Comparison of ENCODE assay signal across 8 cellular contexts in the genomic region with DNA sequence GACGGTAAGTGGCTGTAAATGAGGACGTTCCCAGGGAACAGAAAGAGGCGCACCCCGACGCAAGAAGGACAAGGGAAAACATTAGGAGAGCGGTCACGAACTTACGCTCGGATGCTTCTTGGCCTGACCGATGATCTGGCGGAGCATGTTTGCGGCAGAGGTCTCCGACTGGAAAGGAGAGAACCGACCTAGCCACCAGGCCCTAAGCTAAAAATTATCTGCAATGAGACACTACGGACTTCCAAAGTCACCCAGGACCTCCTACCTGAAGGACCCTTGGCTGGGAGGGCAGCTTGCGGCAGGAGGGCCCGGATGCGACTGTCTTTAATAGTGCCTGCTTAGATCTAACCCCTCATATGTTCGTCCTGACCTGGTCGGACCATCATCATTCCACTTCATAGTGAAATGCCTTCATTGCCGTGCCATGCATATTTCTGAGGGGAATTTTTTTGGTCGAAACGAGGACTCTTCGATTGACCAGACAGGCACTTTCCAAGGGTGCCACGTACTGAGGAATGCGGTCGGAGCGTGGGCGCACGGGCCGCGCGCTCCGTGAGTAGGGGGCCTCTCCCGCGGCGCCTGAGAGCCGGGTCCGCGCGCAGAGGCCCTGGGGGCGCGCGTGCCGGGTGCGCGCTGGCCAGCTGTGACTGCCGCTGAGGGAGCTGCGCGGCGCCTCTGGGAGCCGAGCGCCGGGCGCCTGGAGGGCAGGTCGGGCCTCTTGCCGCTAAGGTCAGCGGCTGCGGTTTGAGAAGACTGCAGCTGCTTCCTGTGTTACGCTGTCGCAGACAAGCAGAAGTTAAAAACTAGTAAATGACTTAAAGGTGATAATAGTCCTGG. TPM values are rescaled to one million over a fixed set of nuclear protein-coding genes. Genes with fewer than 3 reads are reported as not detected.
DNase-seq lines count a peak whose midpoint lies in the region; ATAC-seq and TF ChIP-seq lines count a peak whose summit lies in the region.

No MANE protein-coding gene starts in this region.

- POLR2A ChIA-PET in A673 (lab: Charles Lee; ENCODE audit: low non-redundant PET) (no interaction called here), MCF 10A (lab: Yijun Ruan, JAX) (interaction anchor here (0.6 to 6.9 kb wide), 26 partner anchors 8 to 1271 kb away, joined by 3 to 119 read pairs (median 4); a partner anchor contains a TSS)

- peaks cover 3% of the 10 kb centered on the region for H3K4me1 Mint-ChIP-seq in MCF 10A (ENCODE audit: insufficient read depth, unreplicated experiment)

- intact Hi-C loops in A673 (cut with micrococcal nuclease; ENCODE audit: unreplicated experiment): loop anchor here (2.0 to 10.0 kb wide), 3 partner anchors 33 to 405 kb away; a partner anchor contains a TSS
- intact Hi-C loops in MCF 10A (cut with micrococcal nuclease): loop anchor here (1.0 to 5.0 kb wide), 3 partner anchors 33 to 405 kb away; a partner anchor contains a TSS

- peak overlapping the region; percentile 96 for H3K27ac ChIP-seq in A673 (ENCODE audit: low read depth, low read length, poor library complexity, severe bottlenecking)

- H3K27me3 Mint-ChIP-seq in MCF 10A (ENCODE audit: insufficient read depth, unreplicated experiment): no peaks in the 10 kb centered on the region

- TF ChIP-seq CTCF in A673 (conservative IDR thresholded peaks at IDR 0.05; ENCODE audit: low read depth, low read length) (no peak), MCF 10A (IDR thresholded peaks at IDR 0.05; ENCODE audit: unreplicated experiment) (no peak)

- BruUV-seq in A673 (replicated peaks; lab: Mats Ljungman, UMichigan): no TSS peak
- no TSS peak for BruUV-seq in MCF 10A (replicated peaks; lab: Mats Ljungman, UMichigan)

- peak; percentile 87 for ATAC-seq in GM18861 (IDR thresholded peaks at IDR 0.05; ENCODE audit: unreplicated experiment)
- peak; percentile 79 for ATAC-seq in HG03066 (IDR thresholded peaks at IDR 0.05; ENCODE audit: low read depth, unreplicated experiment)

- H3K4me1 ChIP-seq in A673 (ENCODE audit: insufficient read depth, low read length, poor library complexity, severe bottlenecking) (peaks cover 20% of the 10 kb centered on the region), skeletal muscle satellite cell (ENCODE audit: control insufficient read depth, insufficient read depth, low read length) (peaks cover 19% of the 10 kb centered on the region)

- H3K9me3 Mint-ChIP-seq in MCF 10A (ENCODE audit: unreplicated experiment): no peaks in the 10 kb centered on the region

- H3K4me2 ChIP-seq in skeletal muscle satellite cell (ENCODE audit: low read length): peak overlapping the region; percentile 85

- H3K36me3 ChIP-seq in A673 (ENCODE audit: insufficient read depth, low read length, poor library complexity, severe bottlenecking) (peaks cover 34% of the 10 kb centered on the region), skeletal muscle satellite cell (ENCODE audit: insufficient read depth, low read length) (peaks cover 20% of the 10 kb centered on the region)

- no peak overlapping the region for H3K27ac Mint-ChIP-seq in MCF 10A (ENCODE audit: low read depth, unreplicated experiment)

- H3K9me3 ChIP-seq in A673 (ENCODE audit: low read depth, low read length, poor library complexity, severe bottlenecking) (no peaks in the 10 kb centered on the region), iPS-18c (ENCODE audit: control insufficient read depth, insufficient read depth, low read length) (no peaks in the 10 kb centered on the region), skeletal muscle satellite cell (replicated peaks; ENCODE audit: low read length) (no peaks in the 10 kb centered on the region)

- H3K9ac ChIP-seq in skeletal muscle satellite cell (ENCODE audit: low read depth, low read length): peak overlapping the region; percentile 93

- H3K36me3 Mint-ChIP-seq in MCF 10A (ENCODE audit: insufficient read depth, unreplicated experiment): peaks cover 23% of the 10 kb centered on the region

- peak; percentile 96 for DNase-seq in A673 (ENCODE audit: low spot score)
- DNase-seq in NCI-H2107 treated with DMSO at 0.1 percent for 48 hours (lab: John Stamatoyannopoulos, UW; ENCODE audit: unreplicated experiment): peak; percentile 91
- DNase-seq in UCSD-AML1 (lab: John Stamatoyannopoulos, UW; ENCODE audit: unreplicated experiment): peak; percentile 88
- peak; percentile 94 for DNase-seq in MCF 10A (ENCODE audit: unreplicated experiment)

- CTCF ChIA-PET in A673 (lab: Charles Lee) (no interaction called here), MCF 10A (lab: Yijun Ruan, JAX) (interaction anchor here (0.9 to 1.4 kb wide), 3 partner anchors 10 to 401 kb away, joined by 3 to 7 read pairs (median 4); no protein-coding TSS in a partner anchor)

- peak overlapping the region; percentile 60 for H3K4me3 ChIP-seq in A673 (ENCODE audit: low read depth, low read length, poor library complexity, severe bottlenecking)
- H3K4me3 ChIP-seq in iPS-18c (ENCODE audit: insufficient read depth, low read depth, low read length): peak overlapping the region; percentile 100
- H3K4me3 ChIP-seq in skeletal muscle satellite cell (ENCODE audit: low read length): peak overlapping the region; percentile 82

- H3K27me3 ChIP-seq in A673 (replicated peaks; ENCODE audit: insufficient read depth, low read depth, low read length, poor library complexity) (no peaks in the 10 kb centered on the region), skeletal muscle satellite cell (ENCODE audit: control insufficient read depth, insufficient read depth, low read length) (no peaks in the 10 kb centered on the region)

- no peak overlapping the region for H3K4me3 Mint-ChIP-seq in MCF 10A (ENCODE audit: unreplicated experiment)

RNA-seq across cellular contexts. Expression of a gene that starts 33.5 kb away (rescaled TPM):
- total RNA-seq in A673 (2021) (75.4 and 79.5 TPM in 2 replicates), MCF 10A (2022) (25.3 and 39.6 TPM in 2 replicates)
- total RNA-seq in skeletal muscle satellite cell (2012; rRNA removed): 22.1 and 26.9 TPM in 2 replicates

Comparison
In these comparisons a context has a peak if more than half of its experiments do, and no peak if none do; other contexts are left out.
1. Peak in every context shown above with its lines: DNase-seq, ATAC-seq, H3K4me3 ChIP-seq and H3K27ac ChIP-seq.